Comparison of ENCODE assay signal across 11 cellular contexts in genomic region chr15:101773496-101774100, GRCh38. TPM values are rescaled to one million over a fixed set of nuclear protein-coding genes. Genes with fewer than 3 reads are reported as not detected.
A peak's percentile ranks its signal among the peaks of the same experiment; 100 is the strongest.
DNase-seq lines count a peak whose midpoint lies in the region; ATAC-seq, FAIRE-seq and TF ChIP-seq lines count a peak whose summit lies in the region.
"Had no signal": no experiment of that assay in that cellular context is flagged by ENCODE, and none has a peak within 500 bp of the region (broad histone marks: within the 10 kb centered on the region; RNA-seq: fewer than 3 reads in every experiment).

No MANE protein-coding gene starts in this region.

- intact Hi-C loops in upper lobe of right lung (cut with DNase I) = no loop called here

- H3K27ac ChIP-seq in upper lobe of right lung = no peak overlapping the region

- H3K9me3 ChIP-seq in upper lobe of right lung = no peaks in the 10 kb centered on the region

- peak; percentile 19 for DNase-seq in stimulated activated CD4-positive, alpha-beta T cell treated with anti-CD3 and anti-CD28 coated beads, Interleukin-15, amount 100 ng/mL, for 24 hours
- DNase-seq in stimulated activated CD4-positive, alpha-beta T cell treated with anti-CD3 and anti-CD28 coated beads, Interleukin-4, amount 100 ng/mL, for 4 hours = no peak
- peak; percentile 41 for DNase-seq in NCI-H1105 treated with DMSO at 0.1 percent for 48 hours (lab: John Stamatoyannopoulos, UW)
- peak; percentile 16 for DNase-seq in bronchial epithelial cell (ENCODE audit: low read depth)
- no peak for DNase-seq in upper lobe of right lung
- DNase-seq in activated CD4-positive, CD25-positive, alpha-beta regulatory T cell treated with anti-CD3 and anti-CD28 coated beads, Interleukin-2, amount 50 U/mL, for 72 hours = no peak
- DNase-seq: DMS153, occipital lobe had no signal

- no peak overlapping the region for H3K4me3 ChIP-seq in bronchial epithelial cell (ENCODE audit: low read depth, low read length)
- no peak overlapping the region for H3K4me3 ChIP-seq in upper lobe of right lung

- peak; percentile 64 for TF ChIP-seq CTCF in bronchial epithelial cell (IDR thresholded peaks at IDR 0.05; ENCODE audit: insufficient read depth, low read length, severe bottlenecking)
- TF ChIP-seq CTCF in upper lobe of right lung (IDR thresholded peaks at IDR 0.05) = peak; percentile 7

- no peak for FAIRE-seq in bronchial epithelial cell (lab: Jason Lieb, UNC)
- FAIRE-seq: colon had no signal

- H3K4me1 ChIP-seq in upper lobe of right lung = no peaks in the 10 kb centered on the region

- no peaks in the 10 kb centered on the region for H3K36me3 ChIP-seq in bronchial epithelial cell (ENCODE audit: control insufficient read depth, insufficient read depth, low read length)
- no peaks in the 10 kb centered on the region for H3K36me3 ChIP-seq in upper lobe of right lung

- H3K27me3 ChIP-seq in bronchial epithelial cell (ENCODE audit: control insufficient read depth, insufficient read depth, low read length) (peaks cover 4% of the 10 kb centered on the region), upper lobe of right lung (no peaks in the 10 kb centered on the region)

- ATAC-seq in upper lobe of right lung (no peak), GM19467 (IDR thresholded peaks at IDR 0.05; ENCODE audit: unreplicated experiment) (no peak), HG03378 (IDR thresholded peaks at IDR 0.05; ENCODE audit: unreplicated experiment) (no peak)

RNA-seq across cellular contexts. Expression of gene OR4F6, which starts 29.7 kb away (rescaled TPM):
- not detected in 2 replicates for total RNA-seq in bronchial epithelial cell
- total RNA-seq in upper lobe of right lung = not detected
- total RNA-seq: occipital lobe had no signal

RNA-seq across cellular contexts. Expression of gene OR4F15, which starts 38.4 kb away (rescaled TPM):
- not detected in 2 replicates for total RNA-seq in bronchial epithelial cell
- total RNA-seq in upper lobe of right lung = not detected
- total RNA-seq: occipital lobe had no signal

RNA-seq across cellular contexts. Expression of gene TARS3, which starts 49.3 kb away (rescaled TPM):
- 5.4 and 11.1 TPM in 2 replicates for total RNA-seq in bronchial epithelial cell
- 12.0 TPM for total RNA-seq in upper lobe of right lung

Comparison
In these comparisons a context has a peak if more than half of its experiments do, and no peak if none do; other contexts are left out.
1. DNase-seq: peak in stimulated activated CD4-positive, alpha-beta T cell treated with anti-CD3 and anti-CD28 coated beads, Interleukin-15, amount 100 ng/mL, for 24 hours (single experiment), NCI-H1105 treated with DMSO at 0.1 percent for 48 hours (single experiment) and bronchial epithelial cell (single experiment); none in stimulated activated CD4-positive, alpha-beta T cell treated with anti-CD3 and anti-CD28 coated beads, Interleukin-4, amount 100 ng/mL, for 4 hours (0 of 2), upper lobe of right lung (single experiment) and activated CD4-positive, CD25-positive, alpha-beta regulatory T cell treated with anti-CD3 and anti-CD28 coated beads, Interleukin-2, amount 50 U/mL, for 72 hours (single experiment).